Comparison of ENCODE assay signal across 26 cellular contexts in genomic region chr20:59596690-59597089, GRCh38. TPM values are rescaled to one million over a fixed set of nuclear protein-coding genes. Genes with fewer than 3 reads are reported as not detected.
"Had no signal": no experiment of that assay in that cellular context is flagged by ENCODE, and none has a peak within 500 bp of the region (broad histone marks: within the 10 kb centered on the region; RNA-seq: fewer than 3 reads in every experiment).

No MANE protein-coding gene starts in this region.

- H3K36me3 ChIP-seq: adrenal gland, ascending aorta, cardiac muscle cell, left lung, right lobe of liver, vagina had no signal

- H3K4me1 ChIP-seq: adrenal gland, ascending aorta, left lung, right lobe of liver, vagina had no signal

- DNase-seq: activated CD4-positive, alpha-beta T cell treated with anti-CD3 and anti-CD28 coated beads for 48 hours; activated CD4-positive, alpha-beta T cell treated with anti-CD3 and anti-CD28 coated beads, Interleukin-2, amount 50 U/mL, for 48 hours; activated CD8-positive, alpha-beta memory T cell treated with anti-CD3 and anti-CD28 coated beads for 24 hours; activated effector memory CD4-positive, alpha-beta T cell treated with anti-CD3 and anti-CD28 coated beads, Interleukin-2, amount 50 U/mL, for 16 hours; activated naive CD4-positive, alpha-beta T cell treated with anti-CD3 and anti-CD28 coated beads for 36 hours; activated naive CD8-positive, alpha-beta T cell treated with anti-CD3 and anti-CD28 coated beads for 36 hours; adrenal gland; endodermal cell; foreskin fibroblast; kidney glomerular epithelial cell; left lung; mucosa of descending colon; stimulated activated CD4-positive, alpha-beta T cell treated with anti-CD3 and anti-CD28 coated beads, Interleukin-4, amount 100 ng/mL, for 1 hour; stimulated activated naive CD8-positive, alpha-beta T cell treated with anti-CD3 and anti-CD28 coated beads, Interleukin-15, Interleukin-2, amounts not matched to agents 100 U/mL and 50 U/mL, for 24 hours; T-helper 9 cell had no signal

- H3K27me3 ChIP-seq: ascending aorta, cardiac muscle cell, right lobe of liver, vagina had no signal

- ATAC-seq: activated CD4-positive, CD25-positive, alpha-beta regulatory T cell treated with anti-CD3 and anti-CD28 coated beads, Interleukin-2, amount 50 U/mL, for 24 hours; esophagus mucosa; left lung; mucosa of descending colon; natural killer cell treated with Interleukin-12 subunit alpha and Interleukin-12 subunit beta and Interleukin-15 and Interleukin-18, amount 100 ng/mL, for 72 hours; right lobe of liver; stimulated activated naive CD8-positive, alpha-beta T cell treated with anti-CD3 and anti-CD28 coated beads, Interleukin-15, Interleukin-2, amounts not matched to agents 100 U/mL and 50 U/mL, for 24 hours had no signal

- H3K27ac ChIP-seq: adrenal gland, ascending aorta, cardiac muscle cell, left lung, right lobe of liver, vagina, VCaP had no signal

- H3K4me3 ChIP-seq: adrenal gland, ascending aorta, cardiac muscle cell, left lung, mucosa of descending colon, right lobe of liver, vagina had no signal

- H3K9me3 ChIP-seq: adrenal gland, ascending aorta, left lung, mucosa of descending colon, right lobe of liver, vagina had no signal

RNA-seq across cellular contexts. Expression of gene PHACTR3, which starts 7.7 kb away (rescaled TPM):
- total RNA-seq: activated naive CD4-positive, alpha-beta T cell treated with anti-CD3 and anti-CD28 coated beads for 36 hours; activated naive CD8-positive, alpha-beta T cell treated with anti-CD3 and anti-CD28 coated beads for 36 hours; activated T-helper 1 cell treated with anti-CD3 and anti-CD28 coated beads, Interleukin-12 subunit alpha, Interleukin-12 subunit beta, Interleukin-2, Interleukin-4 antibody, amounts not matched to agents 30 ng/mL and 10 ng/mL and 1 ng/mL, durations not matched to agents 14 hours and 24 hours and 36 hours; ascending aorta; esophagus mucosa; myocyte; natural killer cell treated with Interleukin-12 subunit alpha and Interleukin-12 subunit beta and Interleukin-15 and Interleukin-18, amount 100 ng/mL, for 72 hours; osteoblast had no signal
